Comparison of ENCODE assay signal across 8 cellular contexts in the genomic region with DNA sequence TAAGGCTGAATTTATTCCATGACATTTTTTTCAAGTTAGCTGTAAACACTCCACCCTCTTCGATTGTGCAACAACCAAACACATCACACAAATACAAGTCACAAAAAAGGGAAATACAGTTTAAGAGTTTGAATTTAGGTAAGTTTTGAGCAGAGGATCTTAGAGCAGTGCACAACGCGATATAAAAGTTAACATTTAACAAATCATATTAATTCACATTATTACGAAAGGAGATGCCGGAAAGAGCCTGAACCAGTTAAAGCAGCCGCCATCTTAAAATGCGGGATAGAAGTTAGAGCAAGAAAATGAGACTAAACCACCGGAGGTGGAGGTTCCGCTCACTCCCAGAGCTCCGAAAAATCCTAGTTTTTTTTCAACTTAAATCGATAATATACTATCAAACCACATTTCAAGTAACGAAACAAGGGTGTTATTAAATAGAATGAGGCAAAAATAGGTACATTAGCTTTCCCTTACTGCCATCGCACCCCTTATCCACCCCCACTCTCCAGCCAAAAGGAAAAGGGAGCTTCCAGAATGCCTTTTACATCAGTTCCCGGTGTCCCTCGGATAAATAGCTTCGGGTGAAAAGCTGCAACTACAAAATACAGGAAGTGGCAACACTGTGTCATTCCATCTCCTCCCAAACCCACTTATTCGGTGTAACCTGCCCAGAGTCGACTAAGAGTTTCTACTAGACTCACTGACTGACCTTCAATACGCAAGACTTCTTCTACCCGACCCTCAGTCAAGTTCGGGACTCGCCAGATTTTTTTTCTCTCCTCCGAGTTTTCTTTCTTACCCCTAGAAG. TPM values are rescaled to one million over a fixed set of nuclear protein-coding genes. Genes with fewer than 3 reads are reported as not detected.
DNase-seq lines count a peak whose midpoint lies in the region; ATAC-seq and TF ChIP-seq lines count a peak whose summit lies in the region.

No MANE protein-coding gene starts in this region.

- no peaks in the 10 kb centered on the region for H3K27me3 ChIP-seq in Caco-2 (replicated peaks; ENCODE audit: control insufficient read depth, insufficient read depth, low read length)

- CTCF ChIA-PET in Caco-2 (lab: Charles Lee), result no interaction called here

- H3K36me3 ChIP-seq in Caco-2 (ENCODE audit: control insufficient read depth, insufficient read depth, low read length), result no peaks in the 10 kb centered on the region

- peaks cover 11% of the 10 kb centered on the region for H3K36me3 Mint-ChIP-seq in Caco-2 (ENCODE audit: insufficient read depth, unreplicated experiment)
- H3K36me3 Mint-ChIP-seq in HFFc6 (ENCODE audit: low read depth), result peaks cover 22% of the 10 kb centered on the region

- peaks cover 7% of the 10 kb centered on the region for H3K4me1 Mint-ChIP-seq in Caco-2 (ENCODE audit: low read depth, unreplicated experiment)
- peaks cover 52% of the 10 kb centered on the region for H3K4me1 Mint-ChIP-seq in HFFc6 (ENCODE audit: low read depth)

- peak overlapping the region; percentile 92 for H3K4me3 ChIP-seq in Caco-2 (ENCODE audit: low read depth, low read length)
- H3K4me3 ChIP-seq in astrocyte of the spinal cord (ENCODE audit: low read depth, low read length), result peak overlapping the region; percentile 79

- no peaks in the 10 kb centered on the region for H3K9me3 Mint-ChIP-seq in Caco-2 (ENCODE audit: unreplicated experiment)
- H3K9me3 Mint-ChIP-seq in HFFc6, result no peaks in the 10 kb centered on the region

- POLR2A ChIA-PET in Caco-2 (lab: Charles Lee), result interaction anchor here (1.2 kb wide), 1 partner anchor 44 kb away, joined by 6 read pairs; a partner anchor contains a TSS

- H3K27ac Mint-ChIP-seq in Caco-2 (ENCODE audit: unreplicated experiment), result no peak overlapping the region
- no peak overlapping the region for H3K27ac Mint-ChIP-seq in HFFc6

- no peak for ATAC-seq in GM18909 (IDR thresholded peaks at IDR 0.05; ENCODE audit: poor library complexity, unreplicated experiment)

- no TSS peak for BruUV-seq in Caco-2 (replicated peaks; lab: Mats Ljungman, UMichigan)

- TF ChIP-seq CTCF in Caco-2 (IDR thresholded peaks at IDR 0.05; ENCODE audit: insufficient read depth in 1 of 2, low read depth in 1 of 2, low read length in 1 of 2, severe bottlenecking in 1 of 2, unreplicated experiment in 1 of 2) (no peak), HFFc6 (IDR thresholded peaks at IDR 0.05) (no peak), astrocyte of the spinal cord (IDR thresholded peaks at IDR 0.05; ENCODE audit: low read depth, low read length) (no peak)

- peaks cover 23% of the 10 kb centered on the region for H3K4me1 ChIP-seq in Caco-2

- no peaks in the 10 kb centered on the region for H3K9me3 ChIP-seq in Caco-2

- in situ Hi-C loops in astrocyte of the spinal cord (cut with HindIII; ENCODE audit: low sequenced_read_pairs), result no loop called here

- H3K27me3 Mint-ChIP-seq in Caco-2 (ENCODE audit: insufficient read depth, unreplicated experiment) (no peaks in the 10 kb centered on the region), HFFc6 (ENCODE audit: insufficient read depth) (no peaks in the 10 kb centered on the region)

- intact Hi-C loops in Caco-2 (cut with micrococcal nuclease; ENCODE audit: unreplicated experiment), result loop anchor here (2.0 to 5.0 kb wide), 4 partner anchors 113 to 1478 kb away; a partner anchor contains a TSS

- H3K4me3 Mint-ChIP-seq in Caco-2 (ENCODE audit: unreplicated experiment) (no peak overlapping the region), HFFc6 (no peak overlapping the region)

- peak in 1 of 2 experiments; percentile 31 for DNase-seq in Caco-2
- peak; percentile 71 for DNase-seq in HFFc6
- DNase-seq in RKO (ENCODE audit: low spot score), result peak; percentile 93
- peak; percentile 75 for DNase-seq in astrocyte of the spinal cord (ENCODE audit: low read depth, low spot score)
- DNase-seq in inferior parietal cortex (ENCODE audit: extremely low spot score), result peak; percentile 69
- DNase-seq in stimulated activated CD4-positive, alpha-beta T cell treated with anti-CD3 and anti-CD28 coated beads, Interleukin-15, amount 100 ng/mL, for 48 hours (ENCODE audit: low read depth in 2 of 2), result peak; percentile 25 to 34
- DNase-seq in NCI-H1930 (lab: John Stamatoyannopoulos, UW), result no peak

RNA-seq across cellular contexts. Expression of a gene that starts 1.9 kb away (rescaled TPM):
- 294 and 305 TPM in 2 replicates for total RNA-seq in Caco-2 (2022)
- 100 to 1,000 TPM; 325 to 396 (median 359) TPM for total RNA-seq in HFFc6 (2021; fragmentation: NEBNext Ultra II Directional; extraction: Animal tissue kit (Norgen Biotek cat#: 25700))

RNA-seq across cellular contexts. Expression of a gene that starts 43.3 kb away (rescaled TPM):
- total RNA-seq in Caco-2 (2022), result 54.0 and 58.6 TPM in 2 replicates
- 10 to 100 TPM; 29.7 to 38.8 (median 34.4) TPM for total RNA-seq in HFFc6 (2021; fragmentation: NEBNext Ultra II Directional; extraction: Animal tissue kit (Norgen Biotek cat#: 25700))

Comparison
In these comparisons a context has a peak if more than half of its experiments do, and no peak if none do; other contexts are left out.
1. DNase-seq: peak in HFFc6 (single experiment), RKO (single experiment), astrocyte of the spinal cord (single experiment), inferior parietal cortex (single experiment) and stimulated activated CD4-positive, alpha-beta T cell treated with anti-CD3 and anti-CD28 coated beads, Interleukin-15, amount 100 ng/mL, for 48 hours (2 of 2); none in NCI-H1930 (0 of 2).